7 cellular contexts compared by ENCODE assay signal in the genomic region with DNA sequence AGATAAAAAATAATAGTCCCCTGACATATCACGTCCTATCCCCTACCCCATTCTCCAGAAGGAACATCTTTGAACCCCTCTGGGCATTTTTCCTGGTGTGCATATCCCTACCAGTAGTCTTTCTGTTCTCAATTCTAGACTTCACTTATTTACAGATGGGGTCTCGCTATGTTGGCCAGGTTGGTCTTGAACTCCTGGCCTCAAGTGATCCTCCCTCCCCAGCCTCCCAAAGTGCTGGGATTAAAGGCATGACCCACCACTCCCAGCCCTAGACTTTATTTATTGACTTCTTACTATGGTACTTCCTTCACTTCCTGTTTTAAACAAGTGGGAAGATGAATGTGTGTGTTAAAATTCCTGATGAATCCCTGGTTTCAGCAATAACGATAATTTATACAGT. TPM values are rescaled to one million over a fixed set of nuclear protein-coding genes. Genes with fewer than 3 reads are reported as not detected.
DNase-seq lines count a peak whose midpoint lies in the region; ATAC-seq and TF ChIP-seq lines count a peak whose summit lies in the region.

No MANE protein-coding gene starts in this region.

- H3K27me3 Mint-ChIP-seq in WTC11 (ENCODE audit: low read depth) = peaks cover 5% of the 10 kb centered on the region

- H3K27ac Mint-ChIP-seq in WTC11 = no peak overlapping the region; the same call in 1 of the 2 replicates

- H3K4me1 Mint-ChIP-seq in WTC11 = peaks cover 6% of the 10 kb centered on the region

- peaks cover 21% of the 10 kb centered on the region for H3K9me3 Mint-ChIP-seq in WTC11

- ATAC-seq in WTC11 (no peak), GM18909 (IDR thresholded peaks at IDR 0.05; ENCODE audit: poor library complexity, unreplicated experiment) (no peak)

- TF ChIP-seq POLR2A in spleen (IDR thresholded peaks at IDR 0.05) = no peak

- H3K27me3 ChIP-seq in HL-60 (ENCODE audit: insufficient read depth, poor library complexity, severe bottlenecking) (no peaks in the 10 kb centered on the region), spleen (replicated peaks in 1 of 7) (no peaks in the 10 kb centered on the region)

- H3K36me3 Mint-ChIP-seq in WTC11 = peaks cover 9% of the 10 kb centered on the region; the same call in 1 of the 2 replicates

- peak overlapping the region; percentile 26 for H3K4me3 ChIP-seq in HL-60 (replicated peaks; ENCODE audit: insufficient read depth, low read length)
- H3K4me3 ChIP-seq in foreskin fibroblast (ENCODE audit: low read depth in 1 of 2, low read length in 2 of 2) = peak overlapping the region; percentile 81 to 86
- H3K4me3 ChIP-seq in spleen = peak overlapping the region in 5 of 8 donors; percentile 56 to 77 (median 58)

- WGBS in spleen, 5 donors = 25 to 60% (median 57%) methylated on average over 3 of the region's 3 CpGs

- TF ChIP-seq CTCF in HL-60 (IDR thresholded peaks at IDR 0.05; ENCODE audit: insufficient read depth, low read length) = no peak
- TF ChIP-seq CTCF in WTC11 (IDR thresholded peaks at IDR 0.05) = no peak
- no peak for TF ChIP-seq CTCF in foreskin fibroblast (IDR thresholded peaks at IDR 0.05; ENCODE audit: low read depth, low read length)
- TF ChIP-seq CTCF in spleen (IDR thresholded peaks at IDR 0.05 in 8 of 11, conservative IDR thresholded peaks at IDR 0.05 in 3 of 11) = no peak

- peaks cover 4 to 38% (median 17%) of the 10 kb centered on the region in 6 donors for H3K4me1 ChIP-seq in spleen

- CTCF ChIA-PET in WTC11 (lab: Charles Lee) = interaction anchor here (0.9 to 1.9 kb wide), 6 partner anchors 11 to 582 kb away, joined by 3 to 8 read pairs (median 4); no protein-coding TSS in a partner anchor

- POLR2A ChIA-PET in WTC11 (lab: Charles Lee) = interaction anchor here (1.0 kb wide), 1 partner anchor 228 kb away, joined by 3 read pairs; a partner anchor contains a TSS

- peaks cover 0 to 23% (median 0%) of the 10 kb centered on the region in 6 donors for H3K36me3 ChIP-seq in spleen

- no peaks in the 10 kb centered on the region for H3K9me3 ChIP-seq in spleen

- DNase-seq in HL-60 (ENCODE audit: low read depth in 1 of 2, low spot score in 1 of 2) (no peak), WTC11 (ENCODE audit: low spot score) (no peak), foreskin fibroblast (no peak), spleen (no peak), SKM-1 treated with dmso at 0.1 percent for 144 hours (lab: John Stamatoyannopoulos, UW; ENCODE audit: unreplicated experiment) (no peak)
- no peak for DNase-seq in stimulated activated CD4-positive, alpha-beta T cell treated with anti-CD3 and anti-CD28 coated beads, Interleukin-4, amount 100 ng/mL, for 1 hour

- H3K27ac ChIP-seq in HL-60 (replicated peaks) (peak overlapping the region; percentile 80), spleen (peak overlapping the region; percentile 61 to 92 (median 90))

- H3K4me3 Mint-ChIP-seq in WTC11 = peak overlapping the region; percentile 87

- intact Hi-C loops in spleen (cut with DNase I; ENCODE audit: low total_unique reads) = no loop called here

TF ChIP-seq in WTC11, 78 proteins besides CTCF, POLR2A, EP300 and RAD21:
- TF ChIP-seq, protein P1, sequence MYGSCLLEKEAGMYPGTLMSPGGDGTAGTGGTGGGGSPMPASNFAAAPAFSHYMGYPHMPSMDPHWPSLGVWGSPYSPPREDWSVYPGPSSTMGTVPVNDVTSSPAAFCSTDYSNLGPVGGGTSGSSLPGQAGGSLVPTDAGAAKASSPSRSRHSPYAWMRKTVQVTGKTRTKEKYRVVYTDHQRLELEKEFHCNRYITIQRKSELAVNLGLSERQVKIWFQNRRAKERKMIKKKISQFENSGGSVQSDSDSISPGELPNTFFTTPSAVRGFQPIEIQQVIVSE (CRISPR knock-in tag; IDR thresholded peaks at IDR 0.05; ENCODE audit: borderline replicate concordance) = no peak
- TF ChIP-seq ZNF396 (CRISPR knock-in tag; IDR thresholded peaks at IDR 0.05; ENCODE audit: borderline replicate concordance) = no peak
- no peak for TF ChIP-seq GABPB1 (CRISPR knock-in tag; IDR thresholded peaks at IDR 0.05)
- TF ChIP-seq, protein P2, sequence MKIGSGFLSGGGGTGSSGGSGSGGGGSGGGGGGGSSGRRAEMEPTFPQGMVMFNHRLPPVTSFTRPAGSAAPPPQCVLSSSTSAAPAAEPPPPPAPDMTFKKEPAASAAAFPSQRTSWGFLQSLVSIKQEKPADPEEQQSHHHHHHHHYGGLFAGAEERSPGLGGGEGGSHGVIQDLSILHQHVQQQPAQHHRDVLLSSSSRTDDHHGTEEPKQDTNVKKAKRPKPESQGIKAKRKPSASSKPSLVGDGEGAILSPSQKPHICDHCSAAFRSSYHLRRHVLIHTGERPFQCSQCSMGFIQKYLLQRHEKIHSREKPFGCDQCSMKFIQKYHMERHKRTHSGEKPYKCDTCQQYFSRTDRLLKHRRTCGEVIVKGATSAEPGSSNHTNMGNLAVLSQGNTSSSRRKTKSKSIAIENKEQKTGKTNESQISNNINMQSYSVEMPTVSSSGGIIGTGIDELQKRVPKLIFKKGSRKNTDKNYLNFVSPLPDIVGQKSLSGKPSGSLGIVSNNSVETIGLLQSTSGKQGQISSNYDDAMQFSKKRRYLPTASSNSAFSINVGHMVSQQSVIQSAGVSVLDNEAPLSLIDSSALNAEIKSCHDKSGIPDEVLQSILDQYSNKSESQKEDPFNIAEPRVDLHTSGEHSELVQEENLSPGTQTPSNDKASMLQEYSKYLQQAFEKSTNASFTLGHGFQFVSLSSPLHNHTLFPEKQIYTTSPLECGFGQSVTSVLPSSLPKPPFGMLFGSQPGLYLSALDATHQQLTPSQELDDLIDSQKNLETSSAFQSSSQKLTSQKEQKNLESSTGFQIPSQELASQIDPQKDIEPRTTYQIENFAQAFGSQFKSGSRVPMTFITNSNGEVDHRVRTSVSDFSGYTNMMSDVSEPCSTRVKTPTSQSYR (CRISPR knock-in tag; IDR thresholded peaks at IDR 0.05) = no peak
- TF ChIP-seq CBFB (CRISPR knock-in tag; IDR thresholded peaks at IDR 0.05; ENCODE audit: low read depth) = no peak
- TF ChIP-seq, protein P3, sequence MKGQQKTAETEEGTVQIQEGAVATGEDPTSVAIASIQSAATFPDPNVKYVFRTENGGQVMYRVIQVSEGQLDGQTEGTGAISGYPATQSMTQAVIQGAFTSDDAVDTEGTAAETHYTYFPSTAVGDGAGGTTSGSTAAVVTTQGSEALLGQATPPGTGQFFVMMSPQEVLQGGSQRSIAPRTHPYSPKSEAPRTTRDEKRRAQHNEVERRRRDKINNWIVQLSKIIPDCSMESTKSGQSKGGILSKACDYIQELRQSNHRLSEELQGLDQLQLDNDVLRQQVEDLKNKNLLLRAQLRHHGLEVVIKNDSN (CRISPR knock-in tag; IDR thresholded peaks at IDR 0.05) = no peak
- no peak for TF ChIP-seq GTF2I (CRISPR knock-in tag; conservative IDR thresholded peaks at IDR 0.05)
- no peak for TF ChIP-seq ZNF671 (CRISPR knock-in tag; IDR thresholded peaks at IDR 0.05)
- TF ChIP-seq, protein P4, sequence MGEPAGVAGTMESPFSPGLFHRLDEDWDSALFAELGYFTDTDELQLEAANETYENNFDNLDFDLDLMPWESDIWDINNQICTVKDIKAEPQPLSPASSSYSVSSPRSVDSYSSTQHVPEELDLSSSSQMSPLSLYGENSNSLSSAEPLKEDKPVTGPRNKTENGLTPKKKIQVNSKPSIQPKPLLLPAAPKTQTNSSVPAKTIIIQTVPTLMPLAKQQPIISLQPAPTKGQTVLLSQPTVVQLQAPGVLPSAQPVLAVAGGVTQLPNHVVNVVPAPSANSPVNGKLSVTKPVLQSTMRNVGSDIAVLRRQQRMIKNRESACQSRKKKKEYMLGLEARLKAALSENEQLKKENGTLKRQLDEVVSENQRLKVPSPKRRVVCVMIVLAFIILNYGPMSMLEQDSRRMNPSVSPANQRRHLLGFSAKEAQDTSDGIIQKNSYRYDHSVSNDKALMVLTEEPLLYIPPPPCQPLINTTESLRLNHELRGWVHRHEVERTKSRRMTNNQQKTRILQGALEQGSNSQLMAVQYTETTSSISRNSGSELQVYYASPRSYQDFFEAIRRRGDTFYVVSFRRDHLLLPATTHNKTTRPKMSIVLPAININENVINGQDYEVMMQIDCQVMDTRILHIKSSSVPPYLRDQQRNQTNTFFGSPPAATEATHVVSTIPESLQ (CRISPR knock-in tag; IDR thresholded peaks at IDR 0.05) = no peak
TF ChIP-seq in WTC11: peak in this region for 0.

RNA-seq across cellular contexts. Expression of a gene that starts 0.6 kb away (rescaled TPM):
- total RNA-seq in WTC11 (2021) (7.4 to 7.9 TPM (median 7.8 TPM) in 3 replicates), spleen (10 to 100 TPM; 16.8 to 26.7 (median 17.8) TPM)
- polyA plus RNA-seq in spleen = 10 to 100 TPM; 16.0 to 30.7 (median 20.3) TPM

Comparison
In these comparisons a context has a peak if more than half of its experiments do, and no peak if none do; other contexts are left out.
1. H3K4me3 ChIP-seq: peak in every context shown above with its lines; median percentile 84 in foreskin fibroblast; 58 in spleen; 26 in HL-60.